In the genomic region with DNA sequence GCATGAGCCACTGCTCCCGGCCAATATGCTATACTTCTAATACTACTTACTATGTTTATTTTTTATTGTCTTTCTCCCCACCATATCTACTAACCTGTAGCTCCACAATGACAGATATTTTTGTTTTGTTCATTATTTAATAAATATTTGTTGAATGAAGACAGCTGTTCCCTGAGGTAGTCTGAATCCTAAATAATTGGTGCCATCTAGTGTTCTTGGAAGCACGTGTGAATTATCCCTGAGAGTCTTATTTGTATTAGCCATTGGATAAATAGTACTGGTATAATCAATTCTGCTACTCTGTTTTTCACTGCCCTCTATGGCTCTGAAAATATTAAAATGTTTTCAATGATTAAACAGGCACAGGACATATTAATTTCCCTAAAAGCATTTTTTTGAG, we compare ENCODE assay signal across 12 cellular contexts. TPM values are rescaled to one million over a fixed set of nuclear protein-coding genes. Genes with fewer than 3 reads are reported as not detected.
A peak's percentile ranks its signal among the peaks of the same experiment; 100 is the strongest.
DNase-seq lines count a peak whose midpoint lies in the region; ATAC-seq, FAIRE-seq and TF ChIP-seq lines count a peak whose summit lies in the region.
"Had no signal": no experiment of that assay in that cellular context is flagged by ENCODE, and none has a peak within 500 bp of the region (broad histone marks: within the 10 kb centered on the region; RNA-seq: fewer than 3 reads in every experiment).

No MANE protein-coding gene starts in this region.

- no peaks in the 10 kb centered on the region for H4K20me1 ChIP-seq in GM23248 (ENCODE audit: insufficient read depth)

- H3K9me2 ChIP-seq in GM23248 (ENCODE audit: insufficient read depth), result no peaks in the 10 kb centered on the region

- no peak overlapping the region for H2AFZ ChIP-seq in GM23248

- H3K27me3 ChIP-seq in GM23248 (replicated peaks; ENCODE audit: insufficient read depth), result no peaks in the 10 kb centered on the region
- H3K27me3 ChIP-seq in WERI-Rb-1 (ENCODE audit: insufficient read depth, low read depth, severe bottlenecking), result no peaks in the 10 kb centered on the region
- H3K27me3 ChIP-seq: SJSA1 had no signal

- TF ChIP-seq CTCF in WERI-Rb-1 (IDR thresholded peaks at IDR 0.05; ENCODE audit: low read depth, low read length), result peak; percentile 20; the same call in 1 of the 2 replicates
- no peak for TF ChIP-seq CTCF in activated CD8-positive, alpha-beta T cell treated with anti-CD3 and anti-CD28 coated beads for 36 hours (IDR thresholded peaks at IDR 0.05)

- H3K9ac ChIP-seq in GM23248, result no peak overlapping the region

- peak; percentile 85 for FAIRE-seq in A204.1 (lab: Jason Lieb, UNC)

- in situ Hi-C loops in GM23248 (cut with MboI), result loop anchor here (10.0 kb wide), 1 partner anchor 127 kb away; no protein-coding TSS in a partner anchor

- peaks cover 5% of the 10 kb centered on the region; the same call in 1 of the 2 replicates for H3F3A ChIP-seq in GM23248 (ENCODE audit: insufficient read depth)

- DNase-seq in GM23248 (peak; percentile 61), WERI-Rb-1 (no peak), inferior parietal cortex (ENCODE audit: extremely low spot score) (peak; percentile 35), DMS153 treated with DMSO at 0.1 percent for 48 hours (lab: John Stamatoyannopoulos, UW; ENCODE audit: unreplicated experiment) (no peak), KG1 (lab: John Stamatoyannopoulos, UW) (no peak)
- DNase-seq in activated CD8-positive, alpha-beta T cell treated with anti-CD3 and anti-CD28 coated beads for 36 hours, result no peak
- no peak for DNase-seq in activated CD4-positive, CD25-positive, alpha-beta regulatory T cell (lab: John Stamatoyannopoulos, UW)
- DNase-seq: activated T-cell treated with anti-CD3 and anti-CD28 coated beads, Interleukin-2, amount 50 U/mL, for 72 hours; DMS79 treated with DMSO at 0.1 percent for 48 hours had no signal

- intact Hi-C loops in activated CD8-positive, alpha-beta T cell treated with anti-CD3 and anti-CD28 coated beads for 36 hours (cut with micrococcal nuclease), result no loop called here

- H3K4me3 ChIP-seq in GM23248 (no peak overlapping the region), WERI-Rb-1 (ENCODE audit: low read depth, low read length) (no peak overlapping the region)
- H3K4me3 ChIP-seq: SJSA1 had no signal

- H3K9me3 ChIP-seq in GM23248 (ENCODE audit: low read depth) (no peaks in the 10 kb centered on the region), WERI-Rb-1 (ENCODE audit: severe bottlenecking) (no peaks in the 10 kb centered on the region)
- H3K9me3 ChIP-seq: SJSA1 had no signal

- peaks cover 16% of the 10 kb centered on the region; the same call in 1 of the 2 replicates for H3K4me1 ChIP-seq in GM23248 (ENCODE audit: insufficient read depth)

- no peaks in the 10 kb centered on the region for H3K27me3 Mint-ChIP-seq in activated CD8-positive, alpha-beta T cell treated with anti-CD3 and anti-CD28 coated beads for 36 hours

- H3K36me3 Mint-ChIP-seq in activated CD8-positive, alpha-beta T cell treated with anti-CD3 and anti-CD28 coated beads for 36 hours (ENCODE audit: low read depth), result no peaks in the 10 kb centered on the region

- H3K4me3 Mint-ChIP-seq in activated CD8-positive, alpha-beta T cell treated with anti-CD3 and anti-CD28 coated beads for 36 hours, result no peak overlapping the region
- H3K4me3 Mint-ChIP-seq: activated T-cell treated with anti-CD3 and anti-CD28 coated beads, Interleukin-2, amount 50 U/mL, for 72 hours had no signal

- no peak for ATAC-seq in activated CD8-positive, alpha-beta T cell treated with anti-CD3 and anti-CD28 coated beads for 36 hours
- ATAC-seq: activated T-cell treated with anti-CD3 and anti-CD28 coated beads, Interleukin-2, amount 50 U/mL, for 72 hours; esophagus mucosa had no signal

- no peak overlapping the region for H3K4me2 ChIP-seq in GM23248 (ENCODE audit: unreplicated experiment)

- H3K36me3 ChIP-seq in GM23248 (ENCODE audit: low read depth) (no peaks in the 10 kb centered on the region), WERI-Rb-1 (no peaks in the 10 kb centered on the region)
- H3K36me3 ChIP-seq: SJSA1 had no signal

- WGBS in GM23248 (ENCODE audit: low coverage in 1 of 2, low lambda C conversion rate in 2 of 2, missing lambda C conversion rate in 2 of 2), 2 experiments, result 17 to 22% methylated on average over 2 of the region's 2 CpGs

- CTCF ChIA-PET in activated CD8-positive, alpha-beta T cell treated with anti-CD3 and anti-CD28 coated beads for 36 hours (lab: Charles Lee), result no interaction called here

- peaks cover 3% of the 10 kb centered on the region for H3K4me1 Mint-ChIP-seq in activated CD8-positive, alpha-beta T cell treated with anti-CD3 and anti-CD28 coated beads for 36 hours (ENCODE audit: low read depth)

- H3K9me3 Mint-ChIP-seq in activated CD8-positive, alpha-beta T cell treated with anti-CD3 and anti-CD28 coated beads for 36 hours, result no peaks in the 10 kb centered on the region

- no peak overlapping the region for H3K27ac Mint-ChIP-seq in activated CD8-positive, alpha-beta T cell treated with anti-CD3 and anti-CD28 coated beads for 36 hours
- H3K27ac Mint-ChIP-seq: activated T-cell treated with anti-CD3 and anti-CD28 coated beads, Interleukin-2, amount 50 U/mL, for 72 hours had no signal

- H3K79me2 ChIP-seq in GM23248 (ENCODE audit: insufficient read depth), result no peaks in the 10 kb centered on the region

- no peak overlapping the region for H3K27ac ChIP-seq in GM23248
- no peak overlapping the region for H3K27ac ChIP-seq in WERI-Rb-1
- H3K27ac ChIP-seq: SJSA1 had no signal

- POLR2A ChIA-PET in activated CD8-positive, alpha-beta T cell treated with anti-CD3 and anti-CD28 coated beads for 36 hours (lab: Charles Lee), result no interaction called here

RNA-seq across cellular contexts. Expression of a gene that starts 5.6 kb away (rescaled TPM):
- total RNA-seq in GM23248 (2014; rRNA removed; shearing (Covaris generic)), result 35.6 and 38.2 TPM in 2 replicates
- 55.8 and 58.3 TPM in 2 replicates for polyA plus RNA-seq in GM23248 (2016; fragmentation: Nextera tagmentation; extraction: Ambion mirVana)
- total RNA-seq in activated CD8-positive, alpha-beta T cell treated with anti-CD3 and anti-CD28 coated beads for 36 hours, result 10 to 100 TPM; 35.1 to 42.3 TPM

RNA-seq across cellular contexts. Expression of a gene that starts 22.1 kb away (rescaled TPM):
- total RNA-seq in GM23248 (2014; rRNA removed; shearing (Covaris generic)), result not detected in 2 replicates
- polyA plus RNA-seq in GM23248 (2016; fragmentation: Nextera tagmentation; extraction: Ambion mirVana), result 0.58 and 1.1 TPM in 2 replicates
- under 1 TPM; 0.43 to 0.54 TPM for total RNA-seq in activated CD8-positive, alpha-beta T cell treated with anti-CD3 and anti-CD28 coated beads for 36 hours

RNA-seq across cellular contexts. Expression of a gene that starts 56.7 kb away (rescaled TPM):
- 0.76 and 1.2 TPM in 2 replicates for total RNA-seq in GM23248 (2014; rRNA removed; shearing (Covaris generic))
- 0.34 and 0.42 TPM in 2 replicates for polyA plus RNA-seq in GM23248 (2016; fragmentation: Nextera tagmentation; extraction: Ambion mirVana)
- total RNA-seq in activated CD8-positive, alpha-beta T cell treated with anti-CD3 and anti-CD28 coated beads for 36 hours, result not detected
- total RNA-seq: SJSA1 had no signal

Comparison
In these comparisons a context has a peak if more than half of its experiments do, and no peak if none do; other contexts are left out.
1. DNase-seq: peak in GM23248 (single experiment) and inferior parietal cortex (single experiment); none in WERI-Rb-1 (single experiment), activated CD8-positive, alpha-beta T cell treated with anti-CD3 and anti-CD28 coated beads for 36 hours (single experiment), DMS153 treated with DMSO at 0.1 percent for 48 hours (single experiment), KG1 (single experiment) and activated CD4-positive, CD25-positive, alpha-beta regulatory T cell (0 of 4).